ENCODE assay signal across 1 cellular context in genomic region chr5:141618804-141619554, GRCh38.
TF ChIP-seq lines count a peak whose summit lies in the region.

Gene DIAPH1, minus strand, starts transcription at chr5:141619000. Its CDS starts 86 bp downstream, at chr5:141618914.

TF ChIP-seq in HCT116, 20 proteins besides CTCF, POLR2A, EP300 and RAD21 (continued from another document):
- TF ChIP-seq YY1 (IDR thresholded peaks at IDR 0.05; ENCODE audit: extremely low read depth, insufficient replicate concordance, low read depth, low read length) (peak; percentile 67), REST (IDR thresholded peaks at IDR 0.05; ENCODE audit: low read depth) (no peak), CBX3 (IDR thresholded peaks at IDR 0.05; ENCODE audit: low read depth) (peak; percentile 77), POLR2AphosphoS5 (IDR thresholded peaks at IDR 0.05; ENCODE audit: low read depth, low read length) (peak; percentile 86), SIN3A (IDR thresholded peaks at IDR 0.05; ENCODE audit: low read depth) (peak; percentile 81), ZFX (IDR thresholded peaks at IDR 0.05) (no peak)
